13 cellular contexts compared by ENCODE assay signal in genomic region chr1:41671116-41671755, GRCh38.
DNase-seq lines count a peak whose midpoint lies in the region; ATAC-seq and TF ChIP-seq lines count a peak whose summit lies in the region.
"Had no signal": no experiment of that assay in that cellular context is flagged by ENCODE, and none has a peak within 500 bp of the region (broad histone marks: within the 10 kb centered on the region; RNA-seq: fewer than 3 reads in every experiment).

No MANE protein-coding gene starts in this region.

- peak overlapping the region; percentile 52 for H3K4me2 ChIP-seq in PC-9

- H3K9me2 ChIP-seq in PC-9 (ENCODE audit: insufficient read depth) = no peaks in the 10 kb centered on the region

- H3K27me3 ChIP-seq in PC-9 (ENCODE audit: insufficient read depth, low read depth) (no peaks in the 10 kb centered on the region), dorsolateral prefrontal cortex (no peaks in the 10 kb centered on the region), WERI-Rb-1 (ENCODE audit: insufficient read depth, low read depth, severe bottlenecking) (no peaks in the 10 kb centered on the region)
- H3K27me3 ChIP-seq: cardiac muscle cell, heart left ventricle had no signal

- POLR2A ChIA-PET in activated CD4-positive, alpha-beta T cell treated with anti-CD3 and anti-CD28 coated beads for 36 hours (lab: Charles Lee) = no interaction called here
- POLR2A ChIA-PET in PC-9 (lab: Charles Lee; ENCODE audit: unreplicated experiment) = no interaction called here

- CTCF ChIA-PET in activated CD4-positive, alpha-beta T cell treated with anti-CD3 and anti-CD28 coated beads for 36 hours (lab: Charles Lee) = interaction anchor here (0.7 to 1.3 kb wide), 5 partner anchors 8 to 78 kb away, joined by 3 to 4 read pairs (median 3); no protein-coding TSS in a partner anchor
- CTCF ChIA-PET in PC-9 (lab: Charles Lee) = no interaction called here

- no peaks in the 10 kb centered on the region for H3K27me3 Mint-ChIP-seq in activated CD4-positive, alpha-beta T cell treated with anti-CD3 and anti-CD28 coated beads for 36 hours

- no peaks in the 10 kb centered on the region for H4K20me1 ChIP-seq in PC-9 (ENCODE audit: insufficient read depth)

- no peak for TF ChIP-seq CTCF in PC-9 (conservative IDR thresholded peaks at IDR 0.05)
- no peak for TF ChIP-seq CTCF in dorsolateral prefrontal cortex (IDR thresholded peaks at IDR 0.05 in 54 of 56, conservative IDR thresholded peaks at IDR 0.05 in 2 of 56; ENCODE audit: low read depth in 1 of 56, partially characterized antibody in 56 of 56)
- no peak for TF ChIP-seq CTCF in WERI-Rb-1 (IDR thresholded peaks at IDR 0.05; ENCODE audit: low read depth, low read length)

- H3K36me3 ChIP-seq in PC-9 (ENCODE audit: low read depth) (no peaks in the 10 kb centered on the region), WERI-Rb-1 (no peaks in the 10 kb centered on the region)
- H3K36me3 ChIP-seq: cardiac muscle cell, heart left ventricle had no signal

- H3F3A ChIP-seq in PC-9 (ENCODE audit: insufficient read depth, low read depth) = peaks cover 26% of the 10 kb centered on the region; the same call in 1 of the 2 replicates

- no TSS peak for BruUV-seq in PC-9 (replicated peaks; lab: Mats Ljungman, UMichigan)

- intact Hi-C loops in activated CD4-positive, alpha-beta T cell treated with anti-CD3 and anti-CD28 coated beads for 36 hours (cut with DNase I, micrococcal nuclease) = loop anchor here in 1 of 2 experiments (2.0 kb wide), 1 partner anchor 68 kb away; no protein-coding TSS in a partner anchor
- intact Hi-C loops in PC-9 (cut with micrococcal nuclease; ENCODE audit: unreplicated experiment) (loop anchor here (5.0 to 10.0 kb wide), 3 partner anchors 101 to 364 kb away; no protein-coding TSS in a partner anchor), dorsolateral prefrontal cortex (cut with DNase I) (loop anchor here in 1 of 2 donors (5.0 kb wide), 1 partner anchor 39 kb away; no protein-coding TSS in a partner anchor), posterior vena cava (cut with DNase I) (loop anchor here in 1 of 2 donors (10.0 kb wide), 1 partner anchor 1064 kb away; no protein-coding TSS in a partner anchor)

- H3K4me3 ChIP-seq in PC-9 (no peak overlapping the region), dorsolateral prefrontal cortex (no peak overlapping the region), WERI-Rb-1 (ENCODE audit: low read depth, low read length) (no peak overlapping the region)
- H3K4me3 ChIP-seq: cardiac muscle cell, heart left ventricle had no signal

- no peak for DNase-seq in activated CD4-positive, alpha-beta T cell treated with anti-CD3 and anti-CD28 coated beads for 36 hours
- DNase-seq in activated CD4-positive, alpha-beta T cell treated with anti-CD3 and anti-CD28 coated beads for 4 hours = no peak
- DNase-seq in PC-9 = no peak
- DNase-seq in dorsolateral prefrontal cortex = no peak
- peak; percentile 54 for DNase-seq in posterior vena cava (ENCODE audit: low spot score)
- no peak for DNase-seq in left lobe of liver (ENCODE audit: low spot score)
- no peak for DNase-seq in WERI-Rb-1
- DNase-seq in UCSD-AML1 (lab: John Stamatoyannopoulos, UW; ENCODE audit: unreplicated experiment) = no peak
- DNase-seq: activated T-cell treated with anti-CD3 and anti-CD28 coated beads, Interleukin-2, amount 50 U/mL, for 4 hours; DMS79; NCI-H187 treated with DMSO at 0.1 percent for 48 hours had no signal

- ATAC-seq in activated CD4-positive, alpha-beta T cell treated with anti-CD3 and anti-CD28 coated beads for 36 hours = no peak
- no peak for ATAC-seq in left lobe of liver

- H3K4me3 Mint-ChIP-seq in activated CD4-positive, alpha-beta T cell treated with anti-CD3 and anti-CD28 coated beads for 36 hours = peak overlapping the region; percentile 39
- H3K4me3 Mint-ChIP-seq: activated T-cell treated with anti-CD3 and anti-CD28 coated beads, Interleukin-2, amount 50 U/mL, for 4 hours had no signal

- H3K4me1 Mint-ChIP-seq in activated CD4-positive, alpha-beta T cell treated with anti-CD3 and anti-CD28 coated beads for 36 hours = peaks cover 94% of the 10 kb centered on the region

- peak overlapping the region; percentile 76 for H3K27ac ChIP-seq in PC-9
- H3K27ac ChIP-seq in dorsolateral prefrontal cortex = peak overlapping the region in 58 of 59 donors; percentile 5 to 92 (median 73)
- no peak overlapping the region for H3K27ac ChIP-seq in WERI-Rb-1
- H3K27ac ChIP-seq: cardiac muscle cell, heart left ventricle had no signal

- H3K27ac Mint-ChIP-seq in activated CD4-positive, alpha-beta T cell treated with anti-CD3 and anti-CD28 coated beads for 36 hours = peak overlapping the region; percentile 80

- H3K4me1 ChIP-seq in PC-9 (replicated peaks; ENCODE audit: insufficient read depth) = peaks cover 74% of the 10 kb centered on the region

- no peaks in the 10 kb centered on the region for H3K9me3 ChIP-seq in PC-9 (ENCODE audit: insufficient read depth, low read depth)
- no peaks in the 10 kb centered on the region for H3K9me3 ChIP-seq in WERI-Rb-1 (ENCODE audit: severe bottlenecking)
- H3K9me3 ChIP-seq: heart left ventricle had no signal

- no peaks in the 10 kb centered on the region for H3K9me3 Mint-ChIP-seq in activated CD4-positive, alpha-beta T cell treated with anti-CD3 and anti-CD28 coated beads for 36 hours (ENCODE audit: low read depth)
- H3K9me3 Mint-ChIP-seq: activated T-cell treated with anti-CD3 and anti-CD28 coated beads, Interleukin-2, amount 50 U/mL, for 4 hours had no signal

- H3K79me2 ChIP-seq in PC-9 (ENCODE audit: low read depth) = no peaks in the 10 kb centered on the region

- H2AFZ ChIP-seq in PC-9 = no peak overlapping the region

- no peaks in the 10 kb centered on the region for H3K36me3 Mint-ChIP-seq in activated CD4-positive, alpha-beta T cell treated with anti-CD3 and anti-CD28 coated beads for 36 hours (ENCODE audit: low read depth)
